1 cellular context compared by ENCODE assay signal in the genomic region with DNA sequence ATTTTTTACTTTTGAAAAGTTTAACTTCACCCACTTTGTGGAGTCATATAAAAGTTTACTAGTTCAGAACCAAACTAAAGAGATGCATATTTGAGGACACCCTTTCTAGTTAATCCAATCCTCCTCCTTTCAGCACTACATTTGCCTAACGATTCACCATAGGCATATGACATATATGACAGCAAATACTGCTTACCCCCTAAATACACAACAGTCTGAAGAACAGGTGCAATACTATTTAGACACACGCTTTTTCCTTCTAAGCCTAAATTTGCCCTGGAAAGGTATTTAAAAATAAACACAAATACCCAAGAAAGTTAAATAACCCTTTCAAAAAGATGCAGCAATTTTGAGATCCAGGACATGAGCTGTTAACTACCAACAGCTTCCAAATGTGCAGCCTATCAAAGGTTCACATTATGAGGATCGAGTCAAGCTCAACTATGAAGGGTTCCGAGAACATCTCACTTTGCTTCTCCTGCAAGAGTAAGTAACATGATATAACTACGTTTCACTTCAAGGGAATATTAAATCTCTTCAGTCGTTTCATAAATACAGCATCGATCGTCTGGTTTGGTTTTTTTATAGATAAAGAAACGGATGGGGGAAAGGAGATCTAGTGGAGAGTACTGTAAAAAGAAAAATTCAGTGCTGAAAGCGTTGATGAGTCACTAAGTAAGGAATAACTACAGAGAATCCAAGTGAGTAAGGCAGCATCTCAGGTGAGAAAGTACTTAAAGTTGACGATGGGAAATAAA.
TF ChIP-seq lines count a peak whose summit lies in the region.

No MANE protein-coding gene starts in this region.

TF ChIP-seq in endothelial cell of umbilical vein, 7 proteins besides CTCF, POLR2A, EP300 and RAD21:
- TF ChIP-seq POLR2AphosphoS5 (IDR thresholded peaks at IDR 0.05; ENCODE audit: insufficient read depth, low read depth, low read length) (no peak), FOS (IDR thresholded peaks at IDR 0.05; ENCODE audit: borderline replicate concordance, insufficient read depth, low read length) (peak; percentile 63), JUN (IDR thresholded peaks at IDR 0.05; ENCODE audit: borderline replicate concordance, insufficient read depth, insufficient read length, low read depth) (peak; percentile 5), EZH2 (IDR thresholded peaks at IDR 0.05; ENCODE audit: borderline replicate concordance, low read depth, low read length, severe bottlenecking) (no peak), MYC (IDR thresholded peaks at IDR 0.05; ENCODE audit: low read depth, low read length) (no peak), GATA2 (IDR thresholded peaks at IDR 0.05; ENCODE audit: insufficient read depth, insufficient read length, low read depth, low read length) (no peak)
- TF ChIP-seq, protein P1, sequence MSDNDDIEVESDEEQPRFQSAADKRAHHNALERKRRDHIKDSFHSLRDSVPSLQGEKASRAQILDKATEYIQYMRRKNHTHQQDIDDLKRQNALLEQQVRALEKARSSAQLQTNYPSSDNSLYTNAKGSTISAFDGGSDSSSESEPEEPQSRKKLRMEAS (IDR thresholded peaks at IDR 0.05; ENCODE audit: insufficient read depth, insufficient read length) = no peak
